ENCODE assay signal across 8 cellular contexts in the genomic region with DNA sequence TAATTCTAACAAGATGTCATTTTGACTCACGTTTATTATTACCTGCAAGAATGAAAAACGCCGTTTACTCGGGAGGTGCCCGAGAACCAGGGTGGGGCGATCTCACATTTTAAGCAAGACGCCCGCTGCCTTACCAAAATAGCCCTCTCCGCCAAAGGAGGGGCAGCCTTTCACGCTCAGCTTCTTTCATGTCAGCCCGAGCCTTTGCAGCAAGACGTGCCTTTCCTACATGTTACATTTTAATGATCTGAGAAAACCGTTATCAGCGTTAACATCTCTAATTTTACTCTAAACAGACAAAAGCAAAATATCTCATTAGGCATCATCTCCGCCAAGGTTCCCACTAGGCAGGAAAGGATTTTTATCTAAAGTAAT. TPM values are rescaled to one million over a fixed set of nuclear protein-coding genes. Genes with fewer than 3 reads are reported as not detected.
DNase-seq lines count a peak whose midpoint lies in the region; ATAC-seq lines count a peak whose summit lies in the region.

No MANE protein-coding gene starts in this region.

- H3K27me3 ChIP-seq in iPS-18a (ENCODE audit: control insufficient read depth, insufficient read depth, low read length) = peaks cover 58% of the 10 kb centered on the region

- peak overlapping the region; percentile 74 for H3K4me3 ChIP-seq in iPS-18a (ENCODE audit: low read length)

- DNase-seq in activated CD4-positive, CD25-positive, alpha-beta regulatory T cell (lab: John Stamatoyannopoulos, UW) = peak in 3 of 4 experiments; percentile 11 to 18 (median 15)
- peak; percentile 40 for DNase-seq in activated T-helper 2 cell treated with anti-CD3 and anti-CD28 coated beads, Interferon-gamma antibody, Interleukin-2, Interleukin-4, amounts not matched to agents 10 μg/mL and 5 μg/mL and 100 μg/mL, durations not matched to agents 14 hours and 24 hours and 36 hours (ENCODE audit: low spot score)
- peak; percentile 57 for DNase-seq in stimulated activated naive CD8-positive, alpha-beta T cell treated with anti-CD3 and anti-CD28 coated beads, Interleukin-15, Interleukin-2, amounts not matched to agents 100 U/mL and 50 U/mL, for 24 hours
- no peak for DNase-seq in NCI-H345 (lab: John Stamatoyannopoulos, UW)
- DNase-seq in COR-L47 (lab: John Stamatoyannopoulos, UW) = no peak

- peak overlapping the region; percentile 93 for H3K27ac Mint-ChIP-seq in activated T-helper 2 cell treated with anti-CD3 and anti-CD28 coated beads, Interferon-gamma antibody, Interleukin-2, Interleukin-4, amounts not matched to agents 10 μg/mL and 5 μg/mL and 100 μg/mL, durations not matched to agents 14 hours and 24 hours and 36 hours

- H3K27me3 Mint-ChIP-seq in activated T-helper 2 cell treated with anti-CD3 and anti-CD28 coated beads, Interferon-gamma antibody, Interleukin-2, Interleukin-4, amounts not matched to agents 10 μg/mL and 5 μg/mL and 100 μg/mL, durations not matched to agents 14 hours and 24 hours and 36 hours (ENCODE audit: low read depth) = peaks cover 6% of the 10 kb centered on the region

- peaks cover 53% of the 10 kb centered on the region for H3K36me3 Mint-ChIP-seq in activated T-helper 2 cell treated with anti-CD3 and anti-CD28 coated beads, Interferon-gamma antibody, Interleukin-2, Interleukin-4, amounts not matched to agents 10 μg/mL and 5 μg/mL and 100 μg/mL, durations not matched to agents 14 hours and 24 hours and 36 hours (ENCODE audit: low read depth)

- no peaks in the 10 kb centered on the region for H3K36me3 ChIP-seq in iPS-18a (ENCODE audit: control insufficient read depth, low read depth, low read length)

- peaks cover 57% of the 10 kb centered on the region for H3K4me1 Mint-ChIP-seq in activated T-helper 2 cell treated with anti-CD3 and anti-CD28 coated beads, Interferon-gamma antibody, Interleukin-2, Interleukin-4, amounts not matched to agents 10 μg/mL and 5 μg/mL and 100 μg/mL, durations not matched to agents 14 hours and 24 hours and 36 hours (ENCODE audit: low read depth)

- no peak overlapping the region for H3K27ac ChIP-seq in iPS-18a (ENCODE audit: low read length)

- H3K4me1 ChIP-seq in iPS-18a (ENCODE audit: control insufficient read depth, low read depth, low read length) = peaks cover 28% of the 10 kb centered on the region

- peak overlapping the region; percentile 91 for H3K4me3 Mint-ChIP-seq in activated T-helper 2 cell treated with anti-CD3 and anti-CD28 coated beads, Interferon-gamma antibody, Interleukin-2, Interleukin-4, amounts not matched to agents 10 μg/mL and 5 μg/mL and 100 μg/mL, durations not matched to agents 14 hours and 24 hours and 36 hours (ENCODE audit: low read depth)

- intact Hi-C loops in activated T-helper 2 cell treated with anti-CD3 and anti-CD28 coated beads, Interferon-gamma antibody, Interleukin-2, Interleukin-4, amounts not matched to agents 10 μg/mL and 5 μg/mL and 100 μg/mL, durations not matched to agents 14 hours and 24 hours and 36 hours (cut with micrococcal nuclease) = no loop called here

- no peak for ATAC-seq in activated CD4-positive, CD25-positive, alpha-beta regulatory T cell treated with anti-CD3 and anti-CD28 coated beads, Interleukin-2, amount 50 U/mL, for 24 hours
- ATAC-seq in stimulated activated naive CD8-positive, alpha-beta T cell treated with anti-CD3 and anti-CD28 coated beads, Interleukin-15, Interleukin-2, amounts not matched to agents 100 U/mL and 50 U/mL, for 24 hours = no peak
- no peak for ATAC-seq in GM19455 (IDR thresholded peaks at IDR 0.05; ENCODE audit: unreplicated experiment)

- H3K9me3 ChIP-seq in iPS-18a (ENCODE audit: control insufficient read depth, low read depth, low read length) = no peaks in the 10 kb centered on the region

- no peak overlapping the region for H3K9ac ChIP-seq in iPS-18a (ENCODE audit: low read length)

- no peaks in the 10 kb centered on the region for H3K9me3 Mint-ChIP-seq in activated T-helper 2 cell treated with anti-CD3 and anti-CD28 coated beads, Interferon-gamma antibody, Interleukin-2, Interleukin-4, amounts not matched to agents 10 μg/mL and 5 μg/mL and 100 μg/mL, durations not matched to agents 14 hours and 24 hours and 36 hours

RNA-seq across cellular contexts. Expression of gene BACH2, which starts 2.0 kb away (rescaled TPM):
- 88.8 and 89.7 TPM in 2 replicates for total RNA-seq in activated T-helper 2 cell treated with anti-CD3 and anti-CD28 coated beads, Interferon-gamma antibody, Interleukin-2, Interleukin-4, amounts not matched to agents 10 μg/mL and 5 μg/mL and 100 μg/mL, durations not matched to agents 14 hours and 24 hours and 36 hours

Comparison
In these comparisons a context has a peak if more than half of its experiments do, and no peak if none do; other contexts are left out.
1. DNase-seq: peak in activated CD4-positive, CD25-positive, alpha-beta regulatory T cell (3 of 4), activated T-helper 2 cell treated with anti-CD3 and anti-CD28 coated beads, Interferon-gamma antibody, Interleukin-2, Interleukin-4, amounts not matched to agents 10 μg/mL and 5 μg/mL and 100 μg/mL, durations not matched to agents 14 hours and 24 hours and 36 hours (single experiment) and stimulated activated naive CD8-positive, alpha-beta T cell treated with anti-CD3 and anti-CD28 coated beads, Interleukin-15, Interleukin-2, amounts not matched to agents 100 U/mL and 50 U/mL, for 24 hours (single experiment); none in NCI-H345 (single experiment) and COR-L47 (single experiment).